Comparison of ENCODE assay signal across 3 cellular contexts in genomic region chr9:64439747-64440146, GRCh38.
DNase-seq lines count a peak whose midpoint lies in the region; ATAC-seq lines count a peak whose summit lies in the region.
"Not testable (repeated sequence)": the region's sequence is repeated elsewhere in the genome, so short reads cannot be mapped to it uniquely, and the experiment has no call there.

No MANE protein-coding gene starts in this region.

- ATAC-seq in Right ventricle myocardium inferior = not testable (repeated sequence)

- intact Hi-C loops in Right ventricle myocardium inferior (cut with DNase I) = not testable (repeated sequence)

- DNase-seq in fibroblast of gingiva (ENCODE audit: low read depth) (peak; percentile 1), Right ventricle myocardium inferior (ENCODE audit: missing footprints) (peak; percentile 21), superior temporal gyrus (ENCODE audit: extremely low spot score) (peak; percentile 2)
